Comparison of ENCODE assay signal across 25 cellular contexts in the genomic region with DNA sequence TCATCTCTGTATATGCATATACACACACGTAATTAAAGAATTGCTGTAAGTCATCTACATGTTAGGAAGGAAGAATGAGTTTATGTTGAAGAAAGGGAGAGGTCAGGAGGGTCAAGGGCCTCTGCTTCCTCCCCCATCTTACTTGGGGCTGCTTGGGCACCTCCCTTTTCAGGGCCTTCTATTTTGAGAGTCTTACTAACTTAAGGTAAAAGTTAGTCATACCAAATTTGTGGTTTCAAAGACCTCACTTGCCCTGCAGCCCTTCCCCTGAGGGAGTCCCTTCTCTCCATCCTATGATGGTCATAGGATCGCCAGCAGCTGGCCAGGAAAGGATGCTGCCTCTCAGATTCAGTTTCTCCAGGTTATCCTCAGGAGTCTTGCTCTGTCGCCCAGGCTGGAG. TPM values are rescaled to one million over a fixed set of nuclear protein-coding genes. Genes with fewer than 3 reads are reported as not detected.
"Had no signal": no experiment of that assay in that cellular context is flagged by ENCODE, and none has a peak within 500 bp of the region (broad histone marks: within the 10 kb centered on the region; RNA-seq: fewer than 3 reads in every experiment).

No MANE protein-coding gene starts in this region.

- ATAC-seq: activated T-cell treated with anti-CD3 and anti-CD28 coated beads, Interleukin-2, amount 50 U/mL, for 4 hours; WTC11 had no signal

- H3K27ac ChIP-seq: RWPE1 had no signal

- H3K36me3 ChIP-seq: SJCRH30 had no signal

- DNase-seq: activated CD4-positive, alpha-beta memory T cell treated with anti-CD3 and anti-CD28 coated beads for 36 hours; activated CD4-positive, alpha-beta T cell treated with anti-CD3 and anti-CD28 coated beads, Interleukin-2, amount 10 ng/mL, durations not matched to agents 7 days and 5 days; activated CD4-positive, CD25-positive, alpha-beta regulatory T cell treated with anti-CD3 and anti-CD28 coated beads, Interleukin-2, amount 50 U/mL, for 72 hours; activated CD8-positive, alpha-beta memory T cell treated with anti-CD3 and anti-CD28 coated beads for 24 hours; activated gamma-delta T cell; activated naive CD4-positive, alpha-beta T cell treated with anti-CD3 and anti-CD28 coated beads for 36 hours; activated T-cell treated with anti-CD3 and anti-CD28 coated beads, Interleukin-2, amount 50 U/mL, for 4 hours; cerebellar nuclear complex; Karpas-422; NCI-H1417 treated with DMSO at 0.1 percent for 48 hours; NCI-H1694; NCI-H2029; NCI-H2107; NCI-H2171 treated with DMSO at 0.1 percent for 48 hours; NCI-H526; NCI-H774; Right ventricle myocardium superior; SJCRH30; SW 1271 had no signal

- H3K9me3 ChIP-seq: SJCRH30, SK-N-SH had no signal

- H3K27me3 ChIP-seq: SJCRH30 had no signal

RNA-seq across cellular contexts. Expression of a gene that starts 2.6 kb away (rescaled TPM):
- total RNA-seq: activated CD4-positive, alpha-beta memory T cell treated with anti-CD3 and anti-CD28 coated beads for 36 hours; activated naive CD4-positive, alpha-beta T cell treated with anti-CD3 and anti-CD28 coated beads for 36 hours; activated T-cell treated with anti-CD3 and anti-CD28 coated beads, Interleukin-2, amount 50 U/mL, for 4 hours; cardiac septum; NCI-H460; OCI-LY7; Right ventricle myocardium superior; WTC11 had no signal
- polyA plus RNA-seq: SK-N-SH had no signal
